8 cellular contexts compared by ENCODE assay signal in the genomic region with DNA sequence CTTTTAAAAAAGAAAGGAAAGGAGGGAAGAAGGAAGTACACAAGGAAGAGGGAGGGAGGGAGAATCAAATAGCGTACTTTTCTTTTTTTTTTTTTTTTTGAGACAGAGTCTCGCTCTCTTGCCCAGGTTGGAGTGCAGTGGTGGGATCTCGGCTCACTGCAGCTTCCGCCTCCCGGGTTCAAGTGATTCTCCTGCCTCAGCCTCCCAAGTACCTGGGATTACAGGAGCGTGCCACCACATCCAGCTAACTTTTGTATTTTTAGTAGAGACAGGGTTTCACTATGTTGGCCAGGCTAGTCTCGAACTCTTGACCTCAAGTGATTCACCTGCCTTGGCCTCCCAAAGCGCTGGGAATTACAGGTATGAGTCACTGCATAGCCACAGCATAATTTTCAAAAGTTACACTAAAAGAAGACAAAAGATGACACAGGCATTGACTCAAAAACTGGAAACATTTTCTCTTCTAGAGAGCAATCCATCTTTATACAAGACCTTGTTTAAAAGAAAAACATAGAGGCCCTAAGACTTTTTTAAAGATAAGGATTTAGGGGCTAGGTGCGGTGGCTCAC.
A peak's percentile ranks its signal among the peaks of the same experiment; 100 is the strongest.
DNase-seq lines count a peak whose midpoint lies in the region; ATAC-seq and TF ChIP-seq lines count a peak whose summit lies in the region.
"Not testable (repeated sequence)": the region's sequence is repeated elsewhere in the genome, so short reads cannot be mapped to it uniquely, and the experiment has no call there.

No MANE protein-coding gene starts in this region.

- ATAC-seq in RWPE2 (ENCODE audit: low read depth): peak; percentile 44; the same call in 2 of the 3 replicates
- peak; percentile 62 to 65 for ATAC-seq in activated T-cell treated with anti-CD3 and anti-CD28 coated beads, Interleukin-2, amount 50 U/mL, for 4 hours
- ATAC-seq in heart right ventricle: not testable (repeated sequence)
- peak; percentile 26 for ATAC-seq in stimulated activated naive CD8-positive, alpha-beta T cell treated with anti-CD3 and anti-CD28 coated beads, Interleukin-15, Interleukin-2, amounts not matched to agents 100 U/mL and 50 U/mL, for 24 hours

- H3K4me3 Mint-ChIP-seq in HFFc6: peak overlapping the region; percentile 82
- H3K4me3 Mint-ChIP-seq in activated T-cell treated with anti-CD3 and anti-CD28 coated beads, Interleukin-2, amount 50 U/mL, for 4 hours: peak overlapping the region; percentile 70

- DNase-seq in AG10803 (ENCODE audit: low read depth) (peak; percentile 44), HFFc6 (peak; percentile 68)
- DNase-seq in RWPE2 (ENCODE audit: low spot score); activated T-cell treated with anti-CD3 and anti-CD28 coated beads, Interleukin-2, amount 50 U/mL, for 4 hours; breast epithelium (ENCODE audit: low spot score in 2 of 2); heart right ventricle: not testable (repeated sequence)
- DNase-seq in stimulated activated naive CD8-positive, alpha-beta T cell treated with anti-CD3 and anti-CD28 coated beads, Interleukin-15, Interleukin-2, amounts not matched to agents 100 U/mL and 50 U/mL, for 24 hours: peak; percentile 25

- H3K4me1 Mint-ChIP-seq in HFFc6 (ENCODE audit: low read depth): peaks cover 53% of the 10 kb centered on the region
- peaks cover 22% of the 10 kb centered on the region for H3K4me1 Mint-ChIP-seq in activated T-cell treated with anti-CD3 and anti-CD28 coated beads, Interleukin-2, amount 50 U/mL, for 4 hours (ENCODE audit: low read depth)

- H3K4me3 ChIP-seq in AG10803 (ENCODE audit: low read length) (peak overlapping the region; percentile 49), breast epithelium (peak overlapping the region; percentile 25 to 51 (median 39)), heart right ventricle (peak overlapping the region in 7 of 10 donors; percentile 0 to 46 (median 38)), neutrophil (ENCODE audit: low read depth in 1 of 2, low read length in 1 of 2) (peak overlapping the region; percentile 53 to 62)
- H3K4me3 ChIP-seq in RWPE2 (ENCODE audit: severe bottlenecking): not testable (repeated sequence)

- not testable (repeated sequence) for TF ChIP-seq POLR2A in breast epithelium (IDR thresholded peaks at IDR 0.05)

- not testable (repeated sequence) for H3K27me3 ChIP-seq in RWPE2 (ENCODE audit: insufficient read depth, poor library complexity, severe bottlenecking); breast epithelium; heart right ventricle; neutrophil

- not testable (repeated sequence) for TF ChIP-seq CTCF in AG10803 (conservative IDR thresholded peaks at IDR 0.05; ENCODE audit: low read length); HFFc6 (IDR thresholded peaks at IDR 0.05); RWPE2 (IDR thresholded peaks at IDR 0.05; ENCODE audit: poor library complexity, severe bottlenecking); breast epithelium (IDR thresholded peaks at IDR 0.05); heart right ventricle (IDR thresholded peaks at IDR 0.05); neutrophil (IDR thresholded peaks at IDR 0.05)

- H3K9me3 ChIP-seq in RWPE2 (ENCODE audit: severe bottlenecking); breast epithelium; heart right ventricle; neutrophil: not testable (repeated sequence)

- not testable (repeated sequence) for H3K9me3 Mint-ChIP-seq in HFFc6; activated T-cell treated with anti-CD3 and anti-CD28 coated beads, Interleukin-2, amount 50 U/mL, for 4 hours

- not testable (repeated sequence) for H3K27me3 Mint-ChIP-seq in HFFc6 (ENCODE audit: insufficient read depth); activated T-cell treated with anti-CD3 and anti-CD28 coated beads, Interleukin-2, amount 50 U/mL, for 4 hours (ENCODE audit: low read depth)

- not testable (repeated sequence) for H3K27ac ChIP-seq in RWPE2 (ENCODE audit: poor library complexity, severe bottlenecking)
- H3K27ac ChIP-seq in breast epithelium (peak overlapping the region; percentile 61 to 73), heart right ventricle (peak overlapping the region in 6 of 10 donors; percentile 25 to 88 (median 49)), neutrophil (peak overlapping the region; percentile 96)

- H3K27ac Mint-ChIP-seq in HFFc6: peak overlapping the region; percentile 75

- not testable (repeated sequence) for H3K36me3 ChIP-seq in RWPE2 (ENCODE audit: low read depth); breast epithelium; heart right ventricle
- peaks cover 13% of the 10 kb centered on the region for H3K36me3 ChIP-seq in neutrophil

- WGBS in heart right ventricle, 2 donors: 77 to 82% methylated on average over 9 of the region's 9 CpGs

- H3K4me1 ChIP-seq in RWPE2 (ENCODE audit: insufficient read depth, poor library complexity, severe bottlenecking) (peaks cover 20% of the 10 kb centered on the region), heart right ventricle (peaks cover 0 to 81% (median 0%) of the 10 kb centered on the region in 9 donors), neutrophil (ENCODE audit: control insufficient read depth in 1 of 2, insufficient read depth in 1 of 2, low read depth in 1 of 2, low read length in 1 of 2) (peaks cover 84 to 92% of the 10 kb centered on the region in 2 experiments)
- H3K4me1 ChIP-seq in breast epithelium: not testable (repeated sequence)

- not testable (repeated sequence) for H3K36me3 Mint-ChIP-seq in HFFc6 (ENCODE audit: low read depth); activated T-cell treated with anti-CD3 and anti-CD28 coated beads, Interleukin-2, amount 50 U/mL, for 4 hours (ENCODE audit: insufficient read depth)

- intact Hi-C loops in breast epithelium (cut with DNase I; ENCODE audit: low total_unique reads); heart right ventricle (cut with DNase I): not testable (repeated sequence)
